Comparison of ENCODE assay signal across 1 cellular context in genomic region chr11:69797156-69797555, GRCh38.
TF ChIP-seq lines count a peak whose summit lies in the region.

No MANE protein-coding gene starts in this region.

TF ChIP-seq in HepG2, 621 proteins besides CTCF, POLR2A, EP300 and RAD21:
- TF ChIP-seq TAF1 (CRISPR knock-in tag; IDR thresholded peaks at IDR 0.05), result no peak
- TF ChIP-seq STAG1 (CRISPR knock-in tag; IDR thresholded peaks at IDR 0.05), result peak; percentile 45
